8 cellular contexts compared by ENCODE assay signal in the genomic region with DNA sequence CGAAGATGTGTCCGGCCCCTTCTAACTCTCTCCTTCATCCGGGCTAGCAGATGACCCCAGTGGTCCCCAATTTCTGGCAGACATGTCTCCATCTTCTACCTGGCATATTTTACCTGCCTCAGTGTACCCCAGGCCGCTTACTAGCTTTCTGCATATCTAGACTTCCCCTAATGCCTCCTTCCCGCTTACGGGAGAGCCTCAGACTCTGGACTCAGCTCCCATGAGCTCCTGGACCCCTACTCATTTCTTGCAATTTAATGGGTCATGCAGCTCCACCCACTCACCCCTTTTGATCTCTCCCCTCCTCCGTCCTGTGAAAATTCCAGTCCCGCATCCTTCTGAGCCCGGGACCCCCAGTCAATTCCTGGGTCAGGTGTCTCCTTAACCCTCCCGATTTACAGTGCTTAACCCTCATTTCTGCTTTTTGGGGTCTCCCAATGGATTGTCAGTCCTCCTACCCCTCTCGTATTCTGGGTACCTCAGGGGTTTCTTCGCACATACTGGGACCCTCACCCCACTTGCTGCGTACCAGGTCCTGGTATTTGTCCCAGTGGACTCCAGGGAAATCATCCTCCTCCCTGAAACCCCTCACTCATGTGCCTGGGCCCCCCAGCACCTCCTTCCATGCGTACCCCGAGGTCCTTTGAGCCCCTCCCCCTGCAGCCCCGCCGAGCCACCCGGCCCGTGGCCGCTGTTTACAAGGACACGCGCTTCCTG. TPM values are rescaled to one million over a fixed set of nuclear protein-coding genes. Genes with fewer than 3 reads are reported as not detected.
DNase-seq lines count a peak whose midpoint lies in the region; ATAC-seq and TF ChIP-seq lines count a peak whose summit lies in the region.

No MANE protein-coding gene starts in this region.

- TF ChIP-seq CTCF in WERI-Rb-1 (IDR thresholded peaks at IDR 0.05; ENCODE audit: low read depth, low read length) (no peak), foreskin keratinocyte (conservative IDR thresholded peaks at IDR 0.05) (no peak)

- H3K27me3 ChIP-seq in H7 (ENCODE audit: control insufficient read depth, insufficient read depth, low read length) (peaks cover 21% of the 10 kb centered on the region), WERI-Rb-1 (ENCODE audit: insufficient read depth, low read depth, severe bottlenecking) (no peaks in the 10 kb centered on the region), foreskin keratinocyte (no peaks in the 10 kb centered on the region)

- no peak for ATAC-seq in foreskin keratinocyte
- no peak for ATAC-seq in HG03025 (IDR thresholded peaks at IDR 0.05; ENCODE audit: low FRiP score, unreplicated experiment)
- ATAC-seq in GM19397 (IDR thresholded peaks at IDR 0.05; ENCODE audit: unreplicated experiment) = no peak

- DNase-seq in H7 (no peak), WERI-Rb-1 (no peak), foreskin keratinocyte (no peak), DMS 273 (lab: John Stamatoyannopoulos, UW; ENCODE audit: unreplicated experiment) (no peak), activated gamma-delta T cell (lab: John Stamatoyannopoulos, UW) (no peak)

- H3K4me3 ChIP-seq in H7 (ENCODE audit: insufficient read depth, low read depth, low read length) = peak overlapping the region; percentile 70
- H3K4me3 ChIP-seq in WERI-Rb-1 (ENCODE audit: low read depth, low read length) = peak overlapping the region; percentile 81
- peak overlapping the region; percentile 57 to 98 (median 86) for H3K4me3 ChIP-seq in skin epidermis

- H3K27ac ChIP-seq in WERI-Rb-1 (peak overlapping the region; percentile 96), foreskin keratinocyte (peak overlapping the region; percentile 57), skin epidermis (peak overlapping the region; percentile 89 to 100 (median 98))

- H3K4me1 ChIP-seq in foreskin keratinocyte = peaks cover 25% of the 10 kb centered on the region

- no peaks in the 10 kb centered on the region for H3K9me3 ChIP-seq in WERI-Rb-1 (ENCODE audit: severe bottlenecking)

- H3K36me3 ChIP-seq in H7 (replicated peaks; ENCODE audit: control insufficient read depth, insufficient read depth, low read length) (no peaks in the 10 kb centered on the region), WERI-Rb-1 (no peaks in the 10 kb centered on the region)

RNA-seq across cellular contexts. Expression of gene JUNB, which starts 0.5 kb away (rescaled TPM):
- 10.0 and 22.6 TPM in 2 replicates for total RNA-seq in H7 (2014; rRNA removed; shearing (Covaris generic))
- total RNA-seq in foreskin keratinocyte = 101 and 134 TPM in 2 replicates
- 104 and 134 TPM in 2 replicates for polyA plus RNA-seq in foreskin keratinocyte

RNA-seq across cellular contexts. Expression of gene PRDX2, which starts 10.8 kb away (rescaled TPM):
- total RNA-seq in H7 (2014; rRNA removed; shearing (Covaris generic)) = 508 and 571 TPM in 2 replicates
- total RNA-seq in foreskin keratinocyte = 271 and 287 TPM in 2 replicates
- polyA plus RNA-seq in foreskin keratinocyte = 347 and 379 TPM in 2 replicates

RNA-seq across cellular contexts. Expression of gene THSD8, which starts 11.1 kb away (rescaled TPM):
- total RNA-seq in H7 (2014; rRNA removed; shearing (Covaris generic)) = not detected in 2 replicates
- 9.3 and 14.7 TPM in 2 replicates for total RNA-seq in foreskin keratinocyte
- 49.9 and 56.0 TPM in 2 replicates for polyA plus RNA-seq in foreskin keratinocyte

RNA-seq across cellular contexts. Expression of gene HOOK2, which starts 15.4 kb away (rescaled TPM):
- 15.4 and 30.4 TPM in 2 replicates for total RNA-seq in H7 (2014; rRNA removed; shearing (Covaris generic))
- 34.5 and 35.9 TPM in 2 replicates for total RNA-seq in foreskin keratinocyte
- polyA plus RNA-seq in foreskin keratinocyte = 32.9 and 35.5 TPM in 2 replicates

RNA-seq across cellular contexts. Expression of gene RNASEH2A, which starts 15.6 kb away (rescaled TPM):
- 85.4 and 104 TPM in 2 replicates for total RNA-seq in H7 (2014; rRNA removed; shearing (Covaris generic))
- 46.6 and 49.4 TPM in 2 replicates for total RNA-seq in foreskin keratinocyte
- 54.8 and 56.1 TPM in 2 replicates for polyA plus RNA-seq in foreskin keratinocyte

Comparison
In these comparisons a context has a peak if more than half of its experiments do, and no peak if none do; other contexts are left out.
1. RNA of gene THSD8, which starts 11.1 kb away (total RNA-seq): 9.3 to 14.7 TPM in foreskin keratinocyte; not detected in H7; every median in the first group is over 10 times any median in the second.
2. Peak in every context shown above with its lines, with median percentiles within 50 percentile points of each other: H3K4me3 ChIP-seq and H3K27ac ChIP-seq.